Comparison of ENCODE assay signal across 9 cellular contexts in genomic region chr4:112510468-112511293, GRCh38. TPM values are rescaled to one million over a fixed set of nuclear protein-coding genes. Genes with fewer than 3 reads are reported as not detected.
DNase-seq lines count a peak whose midpoint lies in the region; ATAC-seq and TF ChIP-seq lines count a peak whose summit lies in the region.
"Had no signal": no experiment of that assay in that cellular context is flagged by ENCODE, and none has a peak within 500 bp of the region (broad histone marks: within the 10 kb centered on the region; RNA-seq: fewer than 3 reads in every experiment).

No MANE protein-coding gene starts in this region.

- no peak overlapping the region for H3K9ac ChIP-seq in fibroblast of lung (ENCODE audit: insufficient read depth, low read length)

- H3K4me3 ChIP-seq in fibroblast of lung (replicated peaks in 1 of 4; ENCODE audit: control extremely low read depth in 1 of 4, insufficient read depth in 1 of 4, low read depth in 3 of 4, low read length in 4 of 4) (peak overlapping the region in 2 of 4 experiments; percentile 11 to 27), gastrocnemius medialis (peak overlapping the region; percentile 2 to 44 (median 30))

- no peak overlapping the region for H2AFZ ChIP-seq in fibroblast of lung (ENCODE audit: low read length)

- no peak overlapping the region for H3K27ac ChIP-seq in fibroblast of lung (ENCODE audit: insufficient read depth, low read length)
- no peak overlapping the region for H3K27ac ChIP-seq in gastrocnemius medialis

- H3K27me3 ChIP-seq in fibroblast of lung (ENCODE audit: control insufficient read depth, insufficient read depth, low read length) = peaks cover 66% of the 10 kb centered on the region
- peaks cover 87 to 94% (median 89%) of the 10 kb centered on the region in 3 donors for H3K27me3 ChIP-seq in gastrocnemius medialis

- no peak for TF ChIP-seq CTCF in fibroblast of lung (conservative IDR thresholded peaks at IDR 0.05 in 1 of 2, IDR thresholded peaks at IDR 0.05 in 1 of 2; ENCODE audit: low read depth in 1 of 2, low read length in 2 of 2)
- TF ChIP-seq CTCF in gastrocnemius medialis (IDR thresholded peaks at IDR 0.05 in 4 of 5, conservative IDR thresholded peaks at IDR 0.05 in 1 of 5) = no peak

- intact Hi-C loops in gastrocnemius medialis (cut with DNase I; ENCODE audit: low total_unique reads) = no loop called here

- H3K4me1 ChIP-seq in fibroblast of lung (ENCODE audit: control insufficient read depth, extremely low read depth, insufficient read depth, low read length) (peaks cover 3% of the 10 kb centered on the region), gastrocnemius medialis (peaks cover 13 to 18% of the 10 kb centered on the region in 2 donors)

- TF ChIP-seq POLR2A in gastrocnemius medialis (IDR thresholded peaks at IDR 0.05) (no peak), erythroblast (IDR thresholded peaks at IDR 0.05; ENCODE audit: low read length) (no peak)

- DNase-seq in NCI-H146 (lab: John Stamatoyannopoulos, UW) = peak; percentile 14
- DNase-seq in NCI-H146 treated with DMSO at 0.1 percent for 48 hours (lab: John Stamatoyannopoulos, UW; ENCODE audit: unreplicated experiment) = no peak
- peak; percentile 87 for DNase-seq in NCI-H69 (lab: John Stamatoyannopoulos, UW)
- no peak for DNase-seq in fibroblast of lung (ENCODE audit: low read depth in 2 of 2)
- DNase-seq in gastrocnemius medialis = no peak
- no peak for DNase-seq in stimulated activated CD4-positive, alpha-beta T cell treated with anti-CD3 and anti-CD28 coated beads, Interleukin-15, amount 100 ng/mL, for 24 hours
- no peak for DNase-seq in erythroblast (lab: John Stamatoyannopoulos, UW)
- DNase-seq: NCI-H1694 had no signal

- H3K36me3 ChIP-seq in fibroblast of lung (ENCODE audit: control insufficient read depth, insufficient read depth, low read length) (no peaks in the 10 kb centered on the region), gastrocnemius medialis (no peaks in the 10 kb centered on the region)

- no peaks in the 10 kb centered on the region for H3K9me3 ChIP-seq in fibroblast of lung (ENCODE audit: control insufficient read depth, insufficient read depth, low read depth, low read length)
- H3K9me3 ChIP-seq in gastrocnemius medialis = no peaks in the 10 kb centered on the region

- no peaks in the 10 kb centered on the region for H4K20me1 ChIP-seq in fibroblast of lung (ENCODE audit: control insufficient read depth, extremely low read depth, insufficient read depth, low read length)

- H3K4me2 ChIP-seq in fibroblast of lung (ENCODE audit: extremely low read depth, insufficient read depth, low read length) = peak overlapping the region; percentile 37

- in situ Hi-C loops in gastrocnemius medialis (cut with MboI; ENCODE audit: low sequenced_read_pairs in 4 of 4) = no loop called here

- ATAC-seq in gastrocnemius medialis (no peak), GM18858 (IDR thresholded peaks at IDR 0.05; ENCODE audit: unreplicated experiment) (no peak)

- H3K79me2 ChIP-seq in fibroblast of lung (ENCODE audit: control insufficient read depth, insufficient read depth, low read length) = no peaks in the 10 kb centered on the region

RNA-seq across cellular contexts. Expression of gene NEUROG2, which starts 5.3 kb away (rescaled TPM):
- total RNA-seq in fibroblast of lung = not detected in 2 replicates
- polyA plus RNA-seq in fibroblast of lung = not detected in 2 replicates
- polyA plus RNA-seq in fibroblast of lung (2012) = not detected in 2 replicates
- not detected in 2 replicates for polyA minus RNA-seq in fibroblast of lung (ENCODE audit: low replicate concordance)
- total RNA-seq in gastrocnemius medialis = not detected

Comparison
In these comparisons a context has a peak if more than half of its experiments do, and no peak if none do; other contexts are left out.
1. DNase-seq: peak in NCI-H146 (single experiment) and NCI-H69 (single experiment); none in NCI-H146 treated with DMSO at 0.1 percent for 48 hours (single experiment), fibroblast of lung (0 of 2), gastrocnemius medialis (0 of 2), stimulated activated CD4-positive, alpha-beta T cell treated with anti-CD3 and anti-CD28 coated beads, Interleukin-15, amount 100 ng/mL, for 24 hours (single experiment) and erythroblast (0 of 2).